ENCODE assay signal across 1 cellular context in genomic region chr18:60189840-60190239, GRCh38.
TF ChIP-seq lines count a peak whose summit lies in the region.

No MANE protein-coding gene starts in this region.

TF ChIP-seq in SK-N-SH treated with all-trans-retinoic acid at 6 μM for 48 hours, 23 proteins besides CTCF, POLR2A, EP300 and RAD21 (continued from another document):
- no peak for TF ChIP-seq POU6F1 (CRISPR knock-in tag; IDR thresholded peaks at IDR 0.05; ENCODE audit: borderline replicate concordance, low read depth)
- TF ChIP-seq ISL1 (CRISPR knock-in tag; IDR thresholded peaks at IDR 0.05): no peak
- no peak for TF ChIP-seq ZNF565 (CRISPR knock-in tag; conservative IDR thresholded peaks at IDR 0.05; ENCODE audit: low read depth)
TF ChIP-seq in SK-N-SH treated with all-trans-retinoic acid at 6 μM for 48 hours: peak in this region for 0.
